Comparison of ENCODE assay signal across 10 cellular contexts in the genomic region with DNA sequence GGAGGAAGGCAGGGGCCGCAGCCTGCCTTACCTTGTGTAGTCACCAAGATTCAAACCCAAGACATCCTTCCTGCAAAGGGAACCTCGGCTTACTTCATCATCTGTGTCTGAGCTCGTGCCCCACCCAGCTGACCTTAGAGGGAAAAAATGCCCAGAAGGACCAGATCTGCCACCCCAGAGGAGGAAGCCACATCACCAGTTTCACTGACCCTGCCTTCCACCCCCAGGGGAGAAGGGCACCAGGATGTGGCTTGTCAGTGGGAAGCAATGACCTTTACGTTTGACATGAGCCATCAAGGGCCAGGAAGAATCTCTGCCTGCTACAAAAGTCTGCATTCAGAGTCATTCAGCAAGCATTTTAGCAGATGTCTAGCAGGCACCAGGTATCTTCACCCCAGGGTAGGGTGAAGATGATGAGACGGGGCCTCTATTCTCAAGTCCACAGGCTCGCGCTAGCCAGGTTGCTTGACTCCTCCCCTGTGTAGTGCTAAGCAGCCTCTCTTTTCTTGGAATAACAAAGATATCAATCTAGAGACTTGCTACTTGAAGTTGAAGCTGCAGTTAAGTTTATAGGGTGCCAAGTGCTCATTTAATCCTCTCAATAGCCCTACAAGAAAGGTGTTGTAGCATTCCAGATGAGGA. TPM values are rescaled to one million over a fixed set of nuclear protein-coding genes. Genes with fewer than 3 reads are reported as not detected.
DNase-seq lines count a peak whose midpoint lies in the region; ATAC-seq and TF ChIP-seq lines count a peak whose summit lies in the region.
"Had no signal": no experiment of that assay in that cellular context is flagged by ENCODE, and none has a peak within 500 bp of the region (broad histone marks: within the 10 kb centered on the region; RNA-seq: fewer than 3 reads in every experiment).

No MANE protein-coding gene starts in this region.

- TF ChIP-seq POLR2A in esophagus squamous epithelium (IDR thresholded peaks at IDR 0.05) = no peak

- no peaks in the 10 kb centered on the region for H3K9me3 ChIP-seq in esophagus squamous epithelium
- H3K9me3 ChIP-seq: right lobe of liver had no signal

- peaks cover 15 to 78% (median 22%) of the 10 kb centered on the region in 3 donors for H3K36me3 ChIP-seq in esophagus squamous epithelium

- in situ Hi-C loops in SK-MEL-5 (cut with HindIII; ENCODE audit: low pct_unique_long_range_greater_than_20kb, low sequenced_read_pairs) = no loop called here

- WGBS in esophagus squamous epithelium, 2 donors = 79 to 88% methylated on average over 5 to 6 of the region's 7 CpGs

- intact Hi-C loops in esophagus squamous epithelium (cut with DNase I) = no loop called here

- no peak for TF ChIP-seq CTCF in esophagus squamous epithelium (IDR thresholded peaks at IDR 0.05)

- H3K27ac ChIP-seq in esophagus squamous epithelium = peak overlapping the region; percentile 50 to 92 (median 82)
- H3K27ac ChIP-seq: right lobe of liver had no signal

- H3K4me3 ChIP-seq in esophagus squamous epithelium = no peak overlapping the region
- H3K4me3 ChIP-seq: right lobe of liver had no signal

- H3K27me3 ChIP-seq in esophagus squamous epithelium = no peaks in the 10 kb centered on the region
- H3K27me3 ChIP-seq: right lobe of liver had no signal

- peaks cover 5 to 58% (median 21%) of the 10 kb centered on the region in 3 donors for H3K4me1 ChIP-seq in esophagus squamous epithelium

- peak; percentile 33 for DNase-seq in activated CD4-positive, alpha-beta T cell treated with anti-CD3 and anti-CD28 coated beads for 48 hours
- no peak for DNase-seq in activated CD4-positive, alpha-beta T cell treated with anti-CD3 and anti-CD28 coated beads for 4 hours
- DNase-seq in SK-MEL-5 (ENCODE audit: low read depth, low spot score) (peak; percentile 87), esophagus squamous epithelium (lab: John Stamatoyannopoulos, UW) (no peak), NCI-H146 treated with DMSO at 0.1 percent for 48 hours (lab: John Stamatoyannopoulos, UW; ENCODE audit: unreplicated experiment) (no peak)
- DNase-seq in stimulated activated naive CD8-positive, alpha-beta T cell treated with anti-CD3 and anti-CD28 coated beads, Interleukin-15, Interleukin-2, amounts not matched to agents 100 U/mL and 50 U/mL, for 24 hours = peak; percentile 71
- DNase-seq: effector CD8-positive, alpha-beta T cell; right lobe of liver had no signal

- ATAC-seq in stimulated activated naive CD8-positive, alpha-beta T cell treated with anti-CD3 and anti-CD28 coated beads, Interleukin-15, Interleukin-2, amounts not matched to agents 100 U/mL and 50 U/mL, for 24 hours = peak; percentile 80
- ATAC-seq in HG02885 (IDR thresholded peaks at IDR 0.05; ENCODE audit: poor library complexity, unreplicated experiment) (no peak), HG02981 (IDR thresholded peaks at IDR 0.05; ENCODE audit: unreplicated experiment) (no peak)

RNA-seq across cellular contexts. Expression of a gene that starts 28.1 kb away (rescaled TPM):
- 120 and 126 TPM in 2 replicates for total RNA-seq in SK-MEL-5 (2014; rRNA removed; shearing (Covaris generic))
- polyA plus RNA-seq in SK-MEL-5 (2015; cell fraction: cytosol; rRNA removed) = 528 and 544 TPM in 2 replicates
- 170 and 210 TPM in 2 replicates for polyA plus RNA-seq in SK-MEL-5 (2015; cell fraction: nucleus; rRNA removed)
- 100 to 1,000 TPM in 2 of 4 donors, 10 to 100 TPM in 2; 76.3 to 162 (median 108) TPM for total RNA-seq in esophagus squamous epithelium

Comparison
In these comparisons a context has a peak if more than half of its experiments do, and no peak if none do; other contexts are left out.
1. DNase-seq: peak in activated CD4-positive, alpha-beta T cell treated with anti-CD3 and anti-CD28 coated beads for 48 hours (single experiment), SK-MEL-5 (single experiment) and stimulated activated naive CD8-positive, alpha-beta T cell treated with anti-CD3 and anti-CD28 coated beads, Interleukin-15, Interleukin-2, amounts not matched to agents 100 U/mL and 50 U/mL, for 24 hours (single experiment); none in activated CD4-positive, alpha-beta T cell treated with anti-CD3 and anti-CD28 coated beads for 4 hours (0 of 2), esophagus squamous epithelium (single experiment) and NCI-H146 treated with DMSO at 0.1 percent for 48 hours (single experiment).